ENCODE assay signal across 14 cellular contexts in the genomic region with DNA sequence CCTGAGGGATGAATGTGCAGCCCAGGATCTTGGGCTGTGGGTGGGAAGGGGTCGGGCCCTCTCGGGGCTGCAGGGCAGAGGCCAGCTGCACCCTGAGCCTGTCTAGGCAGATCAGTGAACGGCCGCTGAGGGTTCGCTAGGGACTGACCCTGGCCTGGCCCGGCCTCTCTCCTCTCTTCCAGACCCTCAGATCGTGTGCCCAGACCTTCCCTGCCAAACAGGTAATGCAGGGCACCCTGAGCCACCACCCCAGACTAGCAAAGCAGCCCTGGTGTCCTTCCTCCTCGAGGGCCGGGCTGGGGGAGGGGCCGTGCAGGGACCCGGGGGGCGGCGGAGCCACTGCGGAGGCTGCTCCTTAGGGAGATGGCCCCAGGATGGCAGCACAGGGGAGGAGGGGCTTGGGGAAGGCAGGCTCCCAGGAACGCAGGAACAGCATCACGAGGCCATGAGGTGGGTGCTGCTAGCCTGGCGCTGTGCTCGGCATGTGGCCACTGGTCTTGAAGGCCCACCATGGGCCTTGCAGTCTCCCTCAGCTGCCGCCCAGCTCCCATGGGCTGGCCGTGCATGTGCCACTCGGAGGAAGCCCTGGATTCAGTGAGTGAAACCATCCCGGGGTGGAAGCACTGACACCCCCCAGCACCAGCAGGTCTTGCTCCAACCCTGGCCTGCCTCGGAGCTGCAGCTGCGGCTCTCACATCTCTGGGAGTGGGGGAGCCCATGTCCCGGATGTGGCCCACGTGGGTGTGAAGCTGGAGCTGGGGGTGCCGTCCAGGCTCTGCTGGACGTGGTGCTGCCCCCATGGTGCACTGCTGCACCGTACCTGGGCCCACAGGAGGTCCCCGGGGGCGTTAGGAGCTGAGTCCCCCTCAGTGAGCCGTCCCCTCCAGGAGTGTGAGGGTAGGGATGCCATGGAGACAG. TPM values are rescaled to one million over a fixed set of nuclear protein-coding genes. Genes with fewer than 3 reads are reported as not detected.
DNase-seq lines count a peak whose midpoint lies in the region; ATAC-seq and TF ChIP-seq lines count a peak whose summit lies in the region.
"Had no signal": no experiment of that assay in that cellular context is flagged by ENCODE, and none has a peak within 500 bp of the region (broad histone marks: within the 10 kb centered on the region; RNA-seq: fewer than 3 reads in every experiment).

No MANE protein-coding gene starts in this region.

- H3K27me3 ChIP-seq in heart left ventricle = no peaks in the 10 kb centered on the region

- H3K27ac Mint-ChIP-seq in CD14-positive monocyte = no peak overlapping the region
- H3K27ac Mint-ChIP-seq in T-helper 17 cell = no peak overlapping the region
- H3K27ac Mint-ChIP-seq in osteocyte (ENCODE audit: unreplicated experiment) = no peak overlapping the region
- H3K27ac Mint-ChIP-seq: dendritic cell treated with granulocyte-macrophage colony-stimulating factor and Interleukin-4, amounts not matched to agents 40 ng/mL and 50 ng/mL, for 4 days; stimulated activated effector memory CD8-positive, alpha-beta T cell treated with anti-CD3 and anti-CD28 coated beads, Interleukin-12 subunit alpha, Interleukin-12 subunit beta, amount 100 ng/mL, for 72 hours had no signal

- H3K4me1 ChIP-seq in heart left ventricle = peaks cover 0 to 18% (median 5%) of the 10 kb centered on the region in 12 donors

- DNase-seq in CD14-positive monocyte (ENCODE audit: low spot score) = peak; percentile 32
- peak in 2 of 3 donors; percentile 1 to 4 for DNase-seq in T-helper 17 cell
- DNase-seq in heart left ventricle = peak; percentile 7 to 51 (median 25)
- DNase-seq in osteocyte (ENCODE audit: extremely low spot score, unreplicated experiment) = peak; percentile 80
- DNase-seq in effector CD8-positive, alpha-beta T cell (lab: John Stamatoyannopoulos, UW) = no peak
- no peak for DNase-seq in KBM-7
- no peak for DNase-seq in hippocampal formation (lab: John Stamatoyannopoulos, UW)
- DNase-seq: amniotic stem cell; C1 segment of cervical spinal cord; NCI-H226; stimulated activated CD4-positive, alpha-beta T cell treated with anti-CD3 and anti-CD28 coated beads, Interleukin-4, amount 100 ng/mL, for 24 hours had no signal

- H3K9me3 ChIP-seq in T-helper 17 cell (ENCODE audit: control insufficient read depth, low read length, poor library complexity, severe bottlenecking) = no peaks in the 10 kb centered on the region
- no peaks in the 10 kb centered on the region for H3K9me3 ChIP-seq in heart left ventricle

- intact Hi-C loops in CD14-positive monocyte (cut with micrococcal nuclease) = no loop called here
- intact Hi-C loops in heart left ventricle (cut with DNase I) = no loop called here

- H3K9me3 Mint-ChIP-seq in CD14-positive monocyte (peaks cover 0 to 8% (median 0%) of the 10 kb centered on the region in 7 donors), osteocyte (ENCODE audit: unreplicated experiment) (no peaks in the 10 kb centered on the region)
- H3K9me3 Mint-ChIP-seq: dendritic cell treated with granulocyte-macrophage colony-stimulating factor and Interleukin-4, amounts not matched to agents 40 ng/mL and 50 ng/mL, for 4 days; stimulated activated effector memory CD8-positive, alpha-beta T cell treated with anti-CD3 and anti-CD28 coated beads, Interleukin-12 subunit alpha, Interleukin-12 subunit beta, amount 100 ng/mL, for 72 hours had no signal

- TF ChIP-seq POLR2A in heart left ventricle (IDR thresholded peaks at IDR 0.05) = no peak

- H3K27me3 Mint-ChIP-seq in CD14-positive monocyte (ENCODE audit: low read depth in 3 of 3) (peaks cover 0 to 3% (median 0%) of the 10 kb centered on the region in 3 donors), T-helper 17 cell (no peaks in the 10 kb centered on the region), osteocyte (ENCODE audit: unreplicated experiment) (no peaks in the 10 kb centered on the region)
- H3K27me3 Mint-ChIP-seq: dendritic cell treated with granulocyte-macrophage colony-stimulating factor and Interleukin-4, amounts not matched to agents 40 ng/mL and 50 ng/mL, for 4 days had no signal

- WGBS in heart left ventricle, 4 donors = 83 to 90% (median 88%) methylated on average over 14 to 32 of the region's 32 CpGs

- no peak for TF ChIP-seq CTCF in CD14-positive monocyte (IDR thresholded peaks at IDR 0.05)
- no peak for TF ChIP-seq CTCF in heart left ventricle (IDR thresholded peaks at IDR 0.05)
- TF ChIP-seq CTCF in osteocyte (IDR thresholded peaks at IDR 0.05) = no peak

- H3K36me3 Mint-ChIP-seq in CD14-positive monocyte (no peaks in the 10 kb centered on the region), T-helper 17 cell (ENCODE audit: low read depth) (no peaks in the 10 kb centered on the region), osteocyte (ENCODE audit: unreplicated experiment) (peaks cover 20% of the 10 kb centered on the region)

- no peak for ATAC-seq in T-helper 17 cell
- no peak for ATAC-seq in heart left ventricle
- ATAC-seq in GM18858 (IDR thresholded peaks at IDR 0.05; ENCODE audit: unreplicated experiment) = no peak
- ATAC-seq: stimulated activated effector memory CD8-positive, alpha-beta T cell treated with anti-CD3 and anti-CD28 coated beads, Interleukin-12 subunit alpha, Interleukin-12 subunit beta, amount 100 ng/mL, for 72 hours had no signal

- H3K4me3 Mint-ChIP-seq in CD14-positive monocyte (no peak overlapping the region), T-helper 17 cell (no peak overlapping the region), osteocyte (ENCODE audit: unreplicated experiment) (no peak overlapping the region)
- H3K4me3 Mint-ChIP-seq: dendritic cell treated with granulocyte-macrophage colony-stimulating factor and Interleukin-4, amounts not matched to agents 40 ng/mL and 50 ng/mL, for 4 days; stimulated activated effector memory CD8-positive, alpha-beta T cell treated with anti-CD3 and anti-CD28 coated beads, Interleukin-12 subunit alpha, Interleukin-12 subunit beta, amount 100 ng/mL, for 72 hours had no signal

- H3K27ac ChIP-seq in heart left ventricle = no peak overlapping the region

- no peak overlapping the region for H3K4me3 ChIP-seq in heart left ventricle

- peaks cover 0 to 61% (median 33%) of the 10 kb centered on the region in 9 donors for H3K36me3 ChIP-seq in heart left ventricle

- in situ Hi-C loops in KBM-7 (cut with MboI; ENCODE audit: low pct_unique_long_range_greater_than_20kb, low sequenced_read_pairs) = no loop called here

- no peaks in the 10 kb centered on the region for H3K4me1 Mint-ChIP-seq in CD14-positive monocyte
- H3K4me1 Mint-ChIP-seq in T-helper 17 cell = no peaks in the 10 kb centered on the region
- H3K4me1 Mint-ChIP-seq in osteocyte (ENCODE audit: unreplicated experiment) = no peaks in the 10 kb centered on the region
- H3K4me1 Mint-ChIP-seq: stimulated activated effector memory CD8-positive, alpha-beta T cell treated with anti-CD3 and anti-CD28 coated beads, Interleukin-12 subunit alpha, Interleukin-12 subunit beta, amount 100 ng/mL, for 72 hours had no signal

RNA-seq across cellular contexts. Expression of a gene that starts 28.7 kb away (rescaled TPM):
- not detected for polyA plus RNA-seq in CD14-positive monocyte
- total RNA-seq in T-helper 17 cell = 10 to 100 TPM; 15.1 to 19.8 TPM
- 100 to 1,000 TPM; 118 to 484 (median 158) TPM for total RNA-seq in heart left ventricle
- polyA plus RNA-seq in heart left ventricle = 100 to 1,000 TPM; 143 to 221 TPM
- 1,821 and 1,951 TPM in 2 replicates for total RNA-seq in osteocyte

RNA-seq across cellular contexts. Expression of a gene that starts 28.8 kb away (rescaled TPM):
- polyA plus RNA-seq in CD14-positive monocyte = not detected
- 1 to 10 TPM in 1 of 2 donors, not detected in 1; 1.1 TPM for total RNA-seq in T-helper 17 cell
- 1 to 10 TPM in 5 of 9 donors, under 1 TPM in 3, not detected in 1; 0.31 to 3.1 (median 1.2) TPM for total RNA-seq in heart left ventricle
- polyA plus RNA-seq in heart left ventricle = 1 to 10 TPM in 1 of 2 donors, under 1 TPM in 1; 0.17 to 1.8 TPM
- total RNA-seq in osteocyte = 2.3 and 2.5 TPM in 2 replicates

RNA-seq across cellular contexts. Expression of a gene that starts 57.7 kb away (rescaled TPM):
- 1 to 10 TPM; 3.3 to 5.8 TPM for polyA plus RNA-seq in CD14-positive monocyte
- 1 to 10 TPM; 2.6 to 3.1 TPM for total RNA-seq in T-helper 17 cell
- total RNA-seq in heart left ventricle = 10 to 100 TPM in 4 of 9 donors, 1 to 10 TPM in 5; 4.9 to 16.8 (median 8.4) TPM
- 10 to 100 TPM; 11.0 to 12.9 TPM for polyA plus RNA-seq in heart left ventricle
- total RNA-seq in osteocyte = 17.5 and 18.9 TPM in 2 replicates

Comparison
In these comparisons a context has a peak if more than half of its experiments do, and no peak if none do; other contexts are left out.
1. DNase-seq: peak in CD14-positive monocyte (single experiment), T-helper 17 cell (2 of 3), heart left ventricle (5 of 5) and osteocyte (single experiment); none in effector CD8-positive, alpha-beta T cell (single experiment), KBM-7 (single experiment) and hippocampal formation (0 of 2).
2. RNA of a gene that starts 28.7 kb away (total RNA-seq): 1,821 to 1,951 TPM in osteocyte and 118 to 484 TPM in heart left ventricle; 15.1 to 19.8 TPM in T-helper 17 cell; every median in the first group is over 4 times any median in the second.